ENCODE assay signal across 8 cellular contexts in the genomic region with DNA sequence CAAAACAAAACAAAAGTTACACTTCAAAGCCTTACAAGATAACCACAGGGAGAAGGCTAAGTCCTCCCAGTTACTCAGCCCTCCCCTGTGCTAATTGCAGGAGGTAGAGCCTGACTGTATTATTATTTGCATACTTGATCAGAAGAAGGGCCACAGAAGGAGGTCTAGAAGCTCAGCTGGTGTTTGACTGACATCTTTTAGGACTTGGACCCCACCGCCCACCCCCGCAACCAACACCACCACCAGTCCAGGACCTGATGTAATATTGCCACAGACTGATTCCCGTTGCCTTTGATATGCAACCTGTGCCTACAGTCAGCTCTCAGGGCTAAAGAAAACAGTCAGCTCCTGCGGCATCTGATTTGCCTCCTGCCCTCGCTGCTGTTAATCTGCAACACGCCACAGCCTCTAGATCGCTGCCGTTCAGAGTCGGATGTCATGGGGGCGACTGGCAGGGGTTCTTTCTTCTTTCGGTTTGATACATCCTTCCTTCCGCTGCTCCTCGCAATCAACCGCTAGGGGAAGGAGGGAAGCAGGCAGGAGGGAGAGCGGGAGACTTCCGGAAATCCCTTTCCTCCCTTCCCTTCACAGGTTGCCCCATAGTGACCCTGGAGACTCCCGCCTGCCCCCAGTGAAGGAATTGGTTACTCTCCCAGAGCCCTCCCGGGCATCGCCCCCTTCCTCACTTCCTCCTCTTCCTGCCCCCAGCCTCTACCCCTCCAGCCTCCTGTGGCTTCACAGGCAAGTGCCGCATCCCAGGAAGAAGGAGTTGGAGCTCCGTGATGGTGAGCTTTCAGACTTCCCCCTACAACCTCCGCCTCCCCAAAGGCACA.
DNase-seq lines count a peak whose midpoint lies in the region; ATAC-seq, FAIRE-seq and TF ChIP-seq lines count a peak whose summit lies in the region.

No MANE protein-coding gene starts in this region.

- DNase-seq in GM12891 (ENCODE audit: insufficient read length, low spot score) (peak; percentile 21), KBM-7 (peak; percentile 40), fibroblast of the conjunctiva (ENCODE audit: low read depth) (peak; percentile 33), NCI-H345 treated with DMSO at 0.1 percent for 48 hours (lab: John Stamatoyannopoulos, UW; ENCODE audit: unreplicated experiment) (no peak), NCI-H1694 (lab: John Stamatoyannopoulos, UW) (no peak)
- peak; percentile 41 for DNase-seq in activated CD4-positive, alpha-beta memory T cell treated with anti-CD3 and anti-CD28 coated beads for 36 hours
- DNase-seq in natural killer cell treated with Interleukin-12 subunit alpha and Interleukin-12 subunit beta and Interleukin-15 and Interleukin-18, amount 100 ng/mL, for 72 hours (ENCODE audit: low spot score): no peak

- POLR2A ChIA-PET in activated CD4-positive, alpha-beta memory T cell treated with anti-CD3 and anti-CD28 coated beads for 36 hours (lab: Charles Lee): no interaction called here

- no peaks in the 10 kb centered on the region for H3K36me3 Mint-ChIP-seq in activated CD4-positive, alpha-beta memory T cell treated with anti-CD3 and anti-CD28 coated beads for 36 hours
- H3K36me3 Mint-ChIP-seq in natural killer cell treated with Interleukin-12 subunit alpha and Interleukin-12 subunit beta and Interleukin-15 and Interleukin-18, amount 100 ng/mL, for 72 hours: no peaks in the 10 kb centered on the region

- H3K4me1 Mint-ChIP-seq in activated CD4-positive, alpha-beta memory T cell treated with anti-CD3 and anti-CD28 coated beads for 36 hours (ENCODE audit: low read depth): peaks cover 21% of the 10 kb centered on the region
- peaks cover 5 to 11% of the 10 kb centered on the region in 2 donors for H3K4me1 Mint-ChIP-seq in natural killer cell treated with Interleukin-12 subunit alpha and Interleukin-12 subunit beta and Interleukin-15 and Interleukin-18, amount 100 ng/mL, for 72 hours (ENCODE audit: low read depth in 2 of 2)

- H3K9me3 Mint-ChIP-seq in activated CD4-positive, alpha-beta memory T cell treated with anti-CD3 and anti-CD28 coated beads for 36 hours: no peaks in the 10 kb centered on the region
- H3K9me3 Mint-ChIP-seq in natural killer cell treated with Interleukin-12 subunit alpha and Interleukin-12 subunit beta and Interleukin-15 and Interleukin-18, amount 100 ng/mL, for 72 hours: peaks cover under 1% of the 10 kb centered on the region

- peak overlapping the region; percentile 48 for H3K4me3 Mint-ChIP-seq in activated CD4-positive, alpha-beta memory T cell treated with anti-CD3 and anti-CD28 coated beads for 36 hours
- peak overlapping the region; percentile 44 for H3K4me3 Mint-ChIP-seq in natural killer cell treated with Interleukin-12 subunit alpha and Interleukin-12 subunit beta and Interleukin-15 and Interleukin-18, amount 100 ng/mL, for 72 hours

- TF ChIP-seq POLR2A in GM12891 (IDR thresholded peaks at IDR 0.05; ENCODE audit: low read depth, low read length): peak; percentile 68

- ATAC-seq in GM21723 (IDR thresholded peaks at IDR 0.05; ENCODE audit: unreplicated experiment): peak; percentile 80
- ATAC-seq in natural killer cell treated with Interleukin-12 subunit alpha and Interleukin-12 subunit beta and Interleukin-15 and Interleukin-18, amount 100 ng/mL, for 72 hours: peak in 1 of 2 donors; percentile 51

- in situ Hi-C loops in KBM-7 (cut with MboI; ENCODE audit: low pct_unique_long_range_greater_than_20kb, low sequenced_read_pairs): no loop called here

- CTCF ChIA-PET in activated CD4-positive, alpha-beta memory T cell treated with anti-CD3 and anti-CD28 coated beads for 36 hours (lab: Charles Lee): no interaction called here

- FAIRE-seq in GM12891 (lab: Jason Lieb, UNC): peak; percentile 90

- H3K27me3 Mint-ChIP-seq in activated CD4-positive, alpha-beta memory T cell treated with anti-CD3 and anti-CD28 coated beads for 36 hours: peaks cover 6% of the 10 kb centered on the region
- no peaks in the 10 kb centered on the region for H3K27me3 Mint-ChIP-seq in natural killer cell treated with Interleukin-12 subunit alpha and Interleukin-12 subunit beta and Interleukin-15 and Interleukin-18, amount 100 ng/mL, for 72 hours

- intact Hi-C loops in activated CD4-positive, alpha-beta memory T cell treated with anti-CD3 and anti-CD28 coated beads for 36 hours (cut with micrococcal nuclease): no loop called here

- H3K27ac Mint-ChIP-seq in activated CD4-positive, alpha-beta memory T cell treated with anti-CD3 and anti-CD28 coated beads for 36 hours: no peak overlapping the region
- H3K27ac Mint-ChIP-seq in natural killer cell treated with Interleukin-12 subunit alpha and Interleukin-12 subunit beta and Interleukin-15 and Interleukin-18, amount 100 ng/mL, for 72 hours: no peak overlapping the region

TF ChIP-seq in GM12891, 5 proteins besides CTCF, POLR2A, EP300 and RAD21:
- peak; percentile 39; the same call in 1 of the 2 replicates for TF ChIP-seq SPI1 (IDR thresholded peaks at IDR 0.05; ENCODE audit: low read depth, low read length)
- peak; percentile 77 for TF ChIP-seq TAF1 (IDR thresholded peaks at IDR 0.05; ENCODE audit: low read depth, low read length)
- peak; percentile 83 for TF ChIP-seq POU2F2 (IDR thresholded peaks at IDR 0.05; ENCODE audit: low read depth, low read length)
- TF ChIP-seq POLR2AphosphoS5 (IDR thresholded peaks at IDR 0.05; ENCODE audit: low read depth, low read length): peak; percentile 84
- no peak for TF ChIP-seq PAX5 (IDR thresholded peaks at IDR 0.05; ENCODE audit: insufficient read depth, low read length, severe bottlenecking)

Comparison
In these comparisons a context has a peak if more than half of its experiments do, and no peak if none do; other contexts are left out.
1. DNase-seq: peak in GM12891 (single experiment), KBM-7 (single experiment), activated CD4-positive, alpha-beta memory T cell treated with anti-CD3 and anti-CD28 coated beads for 36 hours (single experiment) and fibroblast of the conjunctiva (single experiment); none in natural killer cell treated with Interleukin-12 subunit alpha and Interleukin-12 subunit beta and Interleukin-15 and Interleukin-18, amount 100 ng/mL, for 72 hours (single experiment), NCI-H345 treated with DMSO at 0.1 percent for 48 hours (single experiment) and NCI-H1694 (single experiment).